8 cellular contexts compared by ENCODE assay signal in the genomic region with DNA sequence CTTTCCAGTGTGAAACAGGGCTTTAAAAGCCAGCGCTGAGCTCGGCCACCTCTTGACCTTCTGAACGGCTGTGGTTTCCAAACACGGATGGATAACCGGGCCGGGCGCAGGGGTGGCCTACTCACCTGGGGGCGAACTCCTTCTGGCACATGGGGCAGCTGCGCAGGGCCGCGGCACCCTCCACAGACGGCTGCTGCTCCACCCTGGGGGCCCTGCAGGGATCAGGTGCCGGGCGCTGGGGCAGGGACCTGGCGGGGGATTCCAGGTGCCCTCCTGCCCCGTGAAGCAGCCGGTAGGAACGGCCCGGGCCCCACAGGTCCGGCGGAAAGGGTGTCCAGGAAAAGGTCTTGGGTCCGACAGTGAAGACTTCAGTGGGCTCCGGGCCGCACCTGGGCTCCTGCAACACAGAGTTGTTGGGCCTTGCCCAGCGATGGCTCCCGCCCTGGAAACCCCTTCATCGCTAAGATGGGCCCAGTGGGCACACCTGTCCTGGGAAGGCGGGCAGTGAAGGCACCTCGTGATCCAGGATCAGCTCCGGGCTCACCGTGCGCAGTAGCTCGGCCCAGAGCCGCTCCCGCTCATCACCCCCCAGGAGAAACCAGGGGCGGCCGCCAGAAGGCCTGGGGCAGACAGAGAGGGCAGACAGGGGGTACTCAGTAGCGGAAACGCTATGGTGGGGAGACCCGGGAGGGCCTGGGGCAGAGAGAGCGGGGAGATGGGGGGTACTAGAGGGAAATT. TPM values are rescaled to one million over a fixed set of nuclear protein-coding genes. Genes with fewer than 3 reads are reported as not detected.
DNase-seq lines count a peak whose midpoint lies in the region; ATAC-seq and TF ChIP-seq lines count a peak whose summit lies in the region.

No MANE protein-coding gene starts in this region.

- H3K36me3 Mint-ChIP-seq in MCF 10A (ENCODE audit: insufficient read depth, unreplicated experiment), result no peaks in the 10 kb centered on the region
- H3K36me3 Mint-ChIP-seq in mesothelial cell of epicardium, result no peaks in the 10 kb centered on the region

- H3K9me3 Mint-ChIP-seq in MCF 10A (ENCODE audit: unreplicated experiment) (no peaks in the 10 kb centered on the region), mesothelial cell of epicardium (no peaks in the 10 kb centered on the region)

- WGBS in aorta, 2 donors, result 77 to 78% methylated on average over 41 of the region's 41 CpGs

- H3K4me3 Mint-ChIP-seq in MCF 10A (ENCODE audit: unreplicated experiment) (peak overlapping the region; percentile 71), mesothelial cell of epicardium (peak overlapping the region; percentile 69)

- H3K27ac ChIP-seq in ACC112 (ENCODE audit: low read depth, low read length) (no peak overlapping the region), HL-60 (replicated peaks) (no peak overlapping the region), aorta (ENCODE audit: low read depth in 1 of 2, low read length in 2 of 2) (peak overlapping the region in 1 of 2 donors; percentile 41)

- POLR2A ChIA-PET in MCF 10A (lab: Yijun Ruan, JAX), result interaction anchor here (0.6 to 3.1 kb wide), 5 partner anchors 13 to 1524 kb away, joined by 3 to 17 read pairs (median 8); no protein-coding TSS in a partner anchor

- TF ChIP-seq CTCF in HL-60 (IDR thresholded peaks at IDR 0.05; ENCODE audit: insufficient read depth, low read length) (no peak), MCF 10A (IDR thresholded peaks at IDR 0.05; ENCODE audit: unreplicated experiment) (no peak), mesothelial cell of epicardium (IDR thresholded peaks at IDR 0.05; ENCODE audit: unreplicated experiment) (no peak)

- no peaks in the 10 kb centered on the region for H3K27me3 ChIP-seq in ACC112 (ENCODE audit: insufficient read depth, low read length)
- no peaks in the 10 kb centered on the region for H3K27me3 ChIP-seq in HL-60 (ENCODE audit: insufficient read depth, poor library complexity, severe bottlenecking)
- H3K27me3 ChIP-seq in aorta (ENCODE audit: control insufficient read depth in 1 of 2, insufficient read depth in 2 of 2, low read length in 1 of 2), result no peaks in the 10 kb centered on the region

- H3K27me3 Mint-ChIP-seq in MCF 10A (ENCODE audit: insufficient read depth, unreplicated experiment), result no peaks in the 10 kb centered on the region
- H3K27me3 Mint-ChIP-seq in mesothelial cell of epicardium (ENCODE audit: low read depth), result no peaks in the 10 kb centered on the region

- no peak overlapping the region for H2AFZ ChIP-seq in ACC112 (ENCODE audit: low read length, unreplicated experiment)

- DNase-seq in HL-60 (ENCODE audit: low read depth in 1 of 2, low spot score in 1 of 2) (no peak), MCF 10A (ENCODE audit: unreplicated experiment) (no peak), mesothelial cell of epicardium (ENCODE audit: low spot score in 2 of 2, unreplicated experiment in 2 of 2) (no peak), medulla oblongata (ENCODE audit: extremely low spot score) (no peak), retina (no peak), aorta (no peak)
- no peak for DNase-seq in stimulated activated CD4-positive, alpha-beta T cell treated with anti-CD3 and anti-CD28 coated beads, Interleukin-12 subunit alpha, Interleukin-12 subunit beta, amount 100 ng/mL, for 4 hours

- H3K9me3 ChIP-seq in aorta (ENCODE audit: control insufficient read depth, low read length), result no peaks in the 10 kb centered on the region

- intact Hi-C loops in MCF 10A (cut with micrococcal nuclease), result loop anchor here (10.0 kb wide), 1 partner anchor 101 kb away; no protein-coding TSS in a partner anchor
- intact Hi-C loops in aorta (cut with DNase I), result loop anchor here (2.0 to 10.0 kb wide), 4 partner anchors 187 to 394 kb away; partner anchors contain the start of genes PANK4 (in 1 of the 2) and PRXL2B (in 1 of the 2)

- no peaks in the 10 kb centered on the region for H3K36me3 ChIP-seq in ACC112 (ENCODE audit: insufficient read depth, low read length)
- no peaks in the 10 kb centered on the region for H3K36me3 ChIP-seq in aorta (ENCODE audit: control insufficient read depth in 1 of 2, insufficient read depth in 2 of 2, low read length in 1 of 2)

- BruUV-seq in MCF 10A (replicated peaks; lab: Mats Ljungman, UMichigan), result no TSS peak

- peaks cover 22% of the 10 kb centered on the region for H3K4me1 ChIP-seq in ACC112 (ENCODE audit: control insufficient read depth, insufficient read depth, low read length, unreplicated experiment)
- no peaks in the 10 kb centered on the region for H3K4me1 ChIP-seq in aorta (ENCODE audit: control insufficient read depth in 1 of 2, insufficient read depth in 2 of 2, low read length in 2 of 2)

- CTCF ChIA-PET in MCF 10A (lab: Yijun Ruan, JAX), result interaction anchor here (1.5 kb wide), 1 partner anchor 188 kb away, joined by 7 read pairs; no protein-coding TSS in a partner anchor

- no peak for ATAC-seq in aorta (ENCODE audit: low FRiP score)

- H3K79me2 ChIP-seq in ACC112 (ENCODE audit: control insufficient read depth, insufficient read depth, low read length, unreplicated experiment), result peaks cover 25% of the 10 kb centered on the region

- H3K4me1 Mint-ChIP-seq in MCF 10A (ENCODE audit: insufficient read depth, unreplicated experiment) (peaks cover 5% of the 10 kb centered on the region), mesothelial cell of epicardium (peaks cover 14% of the 10 kb centered on the region)

- H3K4me3 ChIP-seq in ACC112 (ENCODE audit: low read depth, low read length) (peak overlapping the region; percentile 71), HL-60 (replicated peaks; ENCODE audit: insufficient read depth, low read length) (peak overlapping the region; percentile 40), aorta (ENCODE audit: low read length in 2 of 2) (no peak overlapping the region)

- H3K27ac Mint-ChIP-seq in MCF 10A (ENCODE audit: low read depth, unreplicated experiment) (no peak overlapping the region), mesothelial cell of epicardium (peak overlapping the region; percentile 75)

RNA-seq across cellular contexts. Expression of gene FAAP20, which starts 0.9 kb away (rescaled TPM):
- total RNA-seq in MCF 10A (2022) (75.9 and 88.8 TPM in 2 replicates), mesothelial cell of epicardium (92.2 to 100 TPM (median 94.1 TPM) in 3 replicates), aorta (10 to 100 TPM; 49.0 to 59.9 TPM)
- polyA plus RNA-seq in aorta, result 100 to 1,000 TPM in 1 of 2 donors, 10 to 100 TPM in 1; 61.2 to 124 TPM

RNA-seq across cellular contexts. Expression of gene SKI, which starts 34.4 kb away (rescaled TPM):
- 42.7 and 53.7 TPM in 2 replicates for total RNA-seq in MCF 10A (2022)
- 105 to 110 TPM (median 105 TPM) in 3 replicates for total RNA-seq in mesothelial cell of epicardium
- 100 to 1,000 TPM; 114 to 129 TPM for total RNA-seq in aorta
- 10 to 100 TPM; 20.7 to 34.7 TPM for polyA plus RNA-seq in aorta

Comparison
In these comparisons a context has a peak if more than half of its experiments do, and no peak if none do; other contexts are left out.
1. H3K4me3 ChIP-seq: peak in ACC112 (single experiment) and HL-60 (single experiment); none in aorta (0 of 2).